ENCODE assay signal across 16 cellular contexts in the genomic region with DNA sequence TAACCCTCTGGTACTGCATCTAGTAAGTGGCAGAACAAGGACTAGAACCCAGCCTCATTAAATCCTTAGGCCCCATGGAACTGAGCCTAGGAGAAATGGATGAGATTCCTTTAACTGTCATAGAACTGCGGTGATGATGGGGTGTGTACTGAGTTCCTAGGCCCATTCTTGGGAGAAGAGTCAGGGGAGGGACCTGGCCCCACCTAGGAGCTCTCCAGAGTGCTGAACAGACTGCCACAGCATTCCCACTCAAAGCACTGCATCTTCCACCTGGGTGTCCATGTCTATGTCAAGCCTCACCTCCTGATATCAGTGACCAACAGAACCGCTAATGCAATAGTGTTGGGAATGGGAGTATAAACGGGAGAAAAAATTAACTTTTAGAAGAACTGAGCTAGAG. TPM values are rescaled to one million over a fixed set of nuclear protein-coding genes. Genes with fewer than 3 reads are reported as not detected.
A peak's percentile ranks its signal among the peaks of the same experiment; 100 is the strongest.
DNase-seq lines count a peak whose midpoint lies in the region; ATAC-seq, FAIRE-seq and TF ChIP-seq lines count a peak whose summit lies in the region.
"Had no signal": no experiment of that assay in that cellular context is flagged by ENCODE, and none has a peak within 500 bp of the region (broad histone marks: within the 10 kb centered on the region; RNA-seq: fewer than 3 reads in every experiment).

No MANE protein-coding gene starts in this region.

- no peaks in the 10 kb centered on the region for H3K9me3 Mint-ChIP-seq in activated naive CD4-positive, alpha-beta T cell treated with anti-CD3 and anti-CD28 coated beads, Interleukin-2, amount 10 ng/mL, durations not matched to agents 7 days and 5 days
- no peaks in the 10 kb centered on the region for H3K9me3 Mint-ChIP-seq in CD14-positive monocyte
- H3K9me3 Mint-ChIP-seq in stimulated activated memory B cell treated with anti-CD40 and anti-IgM and Interleukin-4, amounts not matched to agents 10 μg/mL and 1 μg/mL and 100 μg/mL, for 72 hours = no peaks in the 10 kb centered on the region
- H3K9me3 Mint-ChIP-seq in osteocyte (ENCODE audit: unreplicated experiment) = no peaks in the 10 kb centered on the region

- H3K27ac Mint-ChIP-seq in activated naive CD4-positive, alpha-beta T cell treated with anti-CD3 and anti-CD28 coated beads, Interleukin-2, amount 10 ng/mL, durations not matched to agents 7 days and 5 days = no peak overlapping the region
- H3K27ac Mint-ChIP-seq in CD14-positive monocyte (no peak overlapping the region), osteocyte (ENCODE audit: unreplicated experiment) (no peak overlapping the region)
- H3K27ac Mint-ChIP-seq in stimulated activated memory B cell treated with anti-CD40 and anti-IgM and Interleukin-4, amounts not matched to agents 10 μg/mL and 1 μg/mL and 100 μg/mL, for 72 hours = no peak overlapping the region

- peaks cover 15% of the 10 kb centered on the region for H3K4me1 ChIP-seq in SJCRH30

- no peaks in the 10 kb centered on the region for H3K27me3 Mint-ChIP-seq in activated naive CD4-positive, alpha-beta T cell treated with anti-CD3 and anti-CD28 coated beads, Interleukin-2, amount 10 ng/mL, durations not matched to agents 7 days and 5 days
- H3K27me3 Mint-ChIP-seq in CD14-positive monocyte (ENCODE audit: low read depth in 3 of 3) = peaks cover 0 to 3% (median 1%) of the 10 kb centered on the region in 3 donors
- H3K27me3 Mint-ChIP-seq in stimulated activated memory B cell treated with anti-CD40 and anti-IgM and Interleukin-4, amounts not matched to agents 10 μg/mL and 1 μg/mL and 100 μg/mL, for 72 hours = peaks cover 10% of the 10 kb centered on the region
- H3K27me3 Mint-ChIP-seq in osteocyte (ENCODE audit: unreplicated experiment) = no peaks in the 10 kb centered on the region

- FAIRE-seq in urothelium cell line (lab: Jason Lieb, UNC) = no peak
- FAIRE-seq: GM18507 had no signal

- intact Hi-C loops in CD14-positive monocyte (cut with micrococcal nuclease) = no loop called here

- H3K36me3 ChIP-seq in SJCRH30 = no peaks in the 10 kb centered on the region
- H3K36me3 ChIP-seq: thoracic aorta had no signal

- no peaks in the 10 kb centered on the region for H3K9me3 ChIP-seq in SJCRH30 (replicated peaks)
- H3K9me3 ChIP-seq: thoracic aorta had no signal

- ATAC-seq in stimulated activated memory B cell treated with anti-CD40 and anti-IgM and Interleukin-4, amounts not matched to agents 10 μg/mL and 1 μg/mL and 100 μg/mL, for 72 hours = no peak
- ATAC-seq: sciatic nerve had no signal

- no peaks in the 10 kb centered on the region for H3K36me3 Mint-ChIP-seq in activated naive CD4-positive, alpha-beta T cell treated with anti-CD3 and anti-CD28 coated beads, Interleukin-2, amount 10 ng/mL, durations not matched to agents 7 days and 5 days
- H3K36me3 Mint-ChIP-seq in CD14-positive monocyte = peaks cover 0 to 5% of the 10 kb centered on the region in 2 donors
- peaks cover 40% of the 10 kb centered on the region for H3K36me3 Mint-ChIP-seq in stimulated activated memory B cell treated with anti-CD40 and anti-IgM and Interleukin-4, amounts not matched to agents 10 μg/mL and 1 μg/mL and 100 μg/mL, for 72 hours
- H3K36me3 Mint-ChIP-seq in osteocyte (ENCODE audit: unreplicated experiment) = no peaks in the 10 kb centered on the region

- no peak for TF ChIP-seq CTCF in fibroblast of the aortic adventitia (IDR thresholded peaks at IDR 0.05; ENCODE audit: insufficient read depth, low read length)
- no peak for TF ChIP-seq CTCF in CD14-positive monocyte (IDR thresholded peaks at IDR 0.05)
- TF ChIP-seq CTCF in osteocyte (IDR thresholded peaks at IDR 0.05) = no peak

- no peak overlapping the region for H3K27ac ChIP-seq in SJCRH30
- H3K27ac ChIP-seq: thoracic aorta had no signal

- H3K27me3 ChIP-seq in SJCRH30 = no peaks in the 10 kb centered on the region

- no peak overlapping the region for H3K4me3 Mint-ChIP-seq in activated naive CD4-positive, alpha-beta T cell treated with anti-CD3 and anti-CD28 coated beads, Interleukin-2, amount 10 ng/mL, durations not matched to agents 7 days and 5 days
- no peak overlapping the region for H3K4me3 Mint-ChIP-seq in CD14-positive monocyte
- no peak overlapping the region for H3K4me3 Mint-ChIP-seq in stimulated activated memory B cell treated with anti-CD40 and anti-IgM and Interleukin-4, amounts not matched to agents 10 μg/mL and 1 μg/mL and 100 μg/mL, for 72 hours
- no peak overlapping the region for H3K4me3 Mint-ChIP-seq in osteocyte (ENCODE audit: unreplicated experiment)

- DNase-seq in activated naive CD4-positive, alpha-beta T cell treated with anti-CD3 and anti-CD28 coated beads, Interleukin-2, amount 10 ng/mL, durations not matched to agents 7 days and 5 days = peak; percentile 42
- DNase-seq in activated naive CD4-positive, alpha-beta T cell treated with anti-CD3 and anti-CD28 coated beads, Interleukin-2, amount 50 U/mL, for 16 hours = no peak
- DNase-seq in SJCRH30 = peak; percentile 46 to 73
- peak; percentile 8 for DNase-seq in fibroblast of the aortic adventitia (ENCODE audit: low read depth)
- DNase-seq in urothelium cell line (ENCODE audit: low spot score) = peak; percentile 68
- DNase-seq in CD14-positive monocyte (ENCODE audit: low spot score) = no peak
- no peak for DNase-seq in osteocyte (ENCODE audit: extremely low spot score, unreplicated experiment)
- DNase-seq: activated CD4-positive, alpha-beta T cell treated with anti-CD3 and anti-CD28 coated beads, Interleukin-2, amount 50 U/mL, for 1 hour; activated naive CD4-positive, alpha-beta T cell; DMS53; NCI-H146; NCI-H774 had no signal

- H3K4me1 Mint-ChIP-seq in activated naive CD4-positive, alpha-beta T cell treated with anti-CD3 and anti-CD28 coated beads, Interleukin-2, amount 10 ng/mL, durations not matched to agents 7 days and 5 days = peaks cover 3% of the 10 kb centered on the region
- H3K4me1 Mint-ChIP-seq in CD14-positive monocyte (peaks cover 12% of the 10 kb centered on the region), osteocyte (ENCODE audit: unreplicated experiment) (no peaks in the 10 kb centered on the region)
- H3K4me1 Mint-ChIP-seq in stimulated activated memory B cell treated with anti-CD40 and anti-IgM and Interleukin-4, amounts not matched to agents 10 μg/mL and 1 μg/mL and 100 μg/mL, for 72 hours = peaks cover 19% of the 10 kb centered on the region

- CTCF ChIA-PET in activated naive CD4-positive, alpha-beta T cell treated with anti-CD3 and anti-CD28 coated beads, Interleukin-2, amount 10 ng/mL, durations not matched to agents 7 days and 5 days (lab: Charles Lee) = no interaction called here

- H3K4me3 ChIP-seq in SJCRH30 (no peak overlapping the region), fibroblast of the aortic adventitia (ENCODE audit: low read depth, low read length) (no peak overlapping the region)
- H3K4me3 ChIP-seq: thoracic aorta had no signal

RNA-seq across cellular contexts. Expression of gene TTLL11, which starts 36.6 kb away (rescaled TPM):
- total RNA-seq in SJCRH30 (2014; rRNA removed; shearing (Covaris generic)) = 4.8 and 8.8 TPM in 2 replicates
- total RNA-seq in fibroblast of the aortic adventitia (ENCODE audit: low replicate concordance) (4.8 and 7.3 TPM in 2 replicates), osteocyte (6.0 and 7.9 TPM in 2 replicates)
- polyA plus RNA-seq in CD14-positive monocyte = 1 to 10 TPM; 2.9 to 3.1 TPM

Comparison
In these comparisons a context has a peak if more than half of its experiments do, and no peak if none do; other contexts are left out.
1. DNase-seq: peak in activated naive CD4-positive, alpha-beta T cell treated with anti-CD3 and anti-CD28 coated beads, Interleukin-2, amount 10 ng/mL, durations not matched to agents 7 days and 5 days (single experiment), SJCRH30 (2 of 2), fibroblast of the aortic adventitia (single experiment) and urothelium cell line (single experiment); none in activated naive CD4-positive, alpha-beta T cell treated with anti-CD3 and anti-CD28 coated beads, Interleukin-2, amount 50 U/mL, for 16 hours (single experiment), CD14-positive monocyte (single experiment) and osteocyte (single experiment).